In genomic region chr17:74201250-74201649, GRCh38 we compare ENCODE assay signal across 11 cellular contexts. TPM values are rescaled to one million over a fixed set of nuclear protein-coding genes. Genes with fewer than 3 reads are reported as not detected.
DNase-seq lines count a peak whose midpoint lies in the region; ATAC-seq lines count a peak whose summit lies in the region.
"Had no signal": no experiment of that assay in that cellular context is flagged by ENCODE, and none has a peak within 500 bp of the region (broad histone marks: within the 10 kb centered on the region; RNA-seq: fewer than 3 reads in every experiment).

No MANE protein-coding gene starts in this region.

- ATAC-seq in left colon (no peak), GM21723 (IDR thresholded peaks at IDR 0.05; ENCODE audit: unreplicated experiment) (no peak), HG02970 (IDR thresholded peaks at IDR 0.05; ENCODE audit: low FRiP score, unreplicated experiment) (no peak), HG03571 (IDR thresholded peaks at IDR 0.05; ENCODE audit: unreplicated experiment) (no peak)

- intact Hi-C loops in left colon (cut with DNase I, micrococcal nuclease): no loop called here

- DNase-seq in DMS79 (lab: John Stamatoyannopoulos, UW) (peak; percentile 52), NCI-H187 treated with DMSO at 0.1 percent for 48 hours (lab: John Stamatoyannopoulos, UW) (peak; percentile 68), RPMI8226 (peak; percentile 88), left colon (peak; percentile 63 to 73), HK-2 (ENCODE audit: unreplicated experiment) (no peak)
- DNase-seq: activated B cell treated with CpG ODN at 0.5 μM for 24 hours; activated effector memory CD4-positive, alpha-beta T cell treated with anti-CD3 and anti-CD28 coated beads, Interleukin-2, amount 50 U/mL, for 16 hours; CD4-positive, alpha-beta memory T cell had no signal

RNA-seq across cellular contexts. Expression of gene RPL38, which starts 2.2 kb away (rescaled TPM):
- total RNA-seq in left colon: 100 to 1,000 TPM; 629 to 677 TPM

RNA-seq across cellular contexts. Expression of gene TTYH2, which starts 12.1 kb away (rescaled TPM):
- total RNA-seq in left colon: 1 to 10 TPM; 1.4 to 3.0 TPM
